ENCODE assay signal across 28 cellular contexts in the genomic region with DNA sequence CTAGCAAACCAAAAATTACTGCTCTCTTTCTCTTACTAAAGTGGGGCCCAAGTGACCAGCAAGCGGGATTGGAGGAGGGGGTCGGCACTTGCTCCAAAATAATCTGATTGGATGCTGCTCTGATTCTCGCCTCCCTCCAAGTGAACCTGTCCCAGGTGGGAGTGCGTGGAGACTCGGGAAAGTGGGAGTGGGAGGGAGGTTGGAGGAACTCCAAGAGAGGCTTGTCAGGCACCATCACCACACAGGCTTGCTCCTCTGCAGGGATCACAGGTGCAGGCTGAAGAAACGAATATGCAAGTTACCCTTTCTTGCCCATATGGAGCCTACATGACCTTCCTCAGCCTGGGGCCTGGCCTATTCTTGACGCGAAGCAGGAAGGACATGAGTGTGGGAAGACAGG. TPM values are rescaled to one million over a fixed set of nuclear protein-coding genes. Genes with fewer than 3 reads are reported as not detected.
"Had no signal": no experiment of that assay in that cellular context is flagged by ENCODE, and none has a peak within 500 bp of the region (broad histone marks: within the 10 kb centered on the region; RNA-seq: fewer than 3 reads in every experiment).

No MANE protein-coding gene starts in this region.

- H3K9ac ChIP-seq: parathyroid adenoma had no signal

- H3K36me3 ChIP-seq: esophagus muscularis mucosa, gastrocnemius medialis, prostate gland, spleen, transverse colon had no signal

- ATAC-seq: gastrocnemius medialis; left colon; left ventricle myocardium superior; natural killer cell treated with Interleukin-12 subunit alpha and Interleukin-12 subunit beta and Interleukin-15 and Interleukin-18, amount 100 ng/mL, for 72 hours; sciatic nerve; stimulated activated naive B cell treated with anti-CD40 and anti-IgM and Interleukin-4, amounts not matched to agents 10 μg/mL and 1 μg/mL and 100 μg/mL, for 72 hours; stimulated activated naive CD8-positive, alpha-beta T cell treated with anti-CD3 and anti-CD28 coated beads, Interleukin-15, amount 100 ng/mL, for 72 hours had no signal

- H3K27me3 ChIP-seq: esophagus muscularis mucosa, testis had no signal

- H3K4me1 ChIP-seq: parathyroid adenoma, prostate gland had no signal

- H3K9me3 Mint-ChIP-seq: natural killer cell treated with Interleukin-12 subunit alpha and Interleukin-12 subunit beta and Interleukin-15 and Interleukin-18, amount 100 ng/mL, for 72 hours; stimulated activated naive B cell treated with anti-CD40 and anti-IgM and Interleukin-4, amounts not matched to agents 10 μg/mL and 1 μg/mL and 100 μg/mL, for 72 hours; stimulated activated naive CD8-positive, alpha-beta T cell treated with anti-CD3 and anti-CD28 coated beads, Interleukin-15, amount 100 ng/mL, for 72 hours had no signal

- H3K36me3 Mint-ChIP-seq: natural killer cell treated with Interleukin-12 subunit alpha and Interleukin-12 subunit beta and Interleukin-15 and Interleukin-18, amount 100 ng/mL, for 72 hours; stimulated activated naive B cell treated with anti-CD40 and anti-IgM and Interleukin-4, amounts not matched to agents 10 μg/mL and 1 μg/mL and 100 μg/mL, for 72 hours had no signal

- H3K4me3 ChIP-seq: esophagus muscularis mucosa, gastrocnemius medialis, lung, prostate gland, spleen, testis, transverse colon had no signal

- H3K79me2 ChIP-seq: parathyroid adenoma had no signal

- H3K27ac Mint-ChIP-seq: stimulated activated naive B cell treated with anti-CD40 and anti-IgM and Interleukin-4, amounts not matched to agents 10 μg/mL and 1 μg/mL and 100 μg/mL, for 72 hours had no signal

- H3K4me3 Mint-ChIP-seq: natural killer cell treated with Interleukin-12 subunit alpha and Interleukin-12 subunit beta and Interleukin-15 and Interleukin-18, amount 100 ng/mL, for 72 hours; stimulated activated naive B cell treated with anti-CD40 and anti-IgM and Interleukin-4, amounts not matched to agents 10 μg/mL and 1 μg/mL and 100 μg/mL, for 72 hours; stimulated activated naive CD8-positive, alpha-beta T cell treated with anti-CD3 and anti-CD28 coated beads, Interleukin-15, amount 100 ng/mL, for 72 hours had no signal

- DNase-seq: cortex of kidney; dorsolateral prefrontal cortex; effector memory CD4-positive, alpha-beta T cell; gastrocnemius medialis; left colon; left ventricle myocardium superior; mesenchymal stem cell; midbrain; retina; spleen; stimulated activated CD4-positive, alpha-beta T cell treated with anti-CD3 and anti-CD28 coated beads, Interleukin-15, amount 100 ng/mL, for 24 hours; stimulated activated CD4-positive, alpha-beta T cell treated with anti-CD3 and anti-CD28 coated beads, Interleukin-1b, Interleukin-23, amount 100 ng/mL, for 48 hours; stimulated activated CD4-positive, alpha-beta T cell treated with anti-CD3 and anti-CD28 coated beads, Interleukin-4, amount 100 ng/mL, for 4 hours; stimulated activated naive B cell treated with anti-CD40 and anti-IgM and Interleukin-4, amounts not matched to agents 10 μg/mL and 1 μg/mL and 100 μg/mL, for 72 hours; stimulated activated naive CD8-positive, alpha-beta T cell treated with anti-CD3 and anti-CD28 coated beads, Interleukin-15, amount 100 ng/mL, for 72 hours; testis; transverse colon had no signal

- H3K27ac ChIP-seq: dorsolateral prefrontal cortex, epithelial cell of prostate, esophagus muscularis mucosa, gastrocnemius medialis, parathyroid adenoma, prostate gland, spleen, testis, transverse colon had no signal

- H2AFZ ChIP-seq: parathyroid adenoma had no signal

- H3K9me3 ChIP-seq: esophagus muscularis mucosa, gastrocnemius medialis, prostate gland, spleen, testis, transverse colon had no signal

RNA-seq across cellular contexts. Expression of a gene that starts 14.4 kb away (rescaled TPM):
- total RNA-seq: fibroblast of villous mesenchyme; gastrocnemius medialis; left colon; left ventricle myocardium superior; natural killer cell treated with Interleukin-12 subunit alpha and Interleukin-12 subunit beta and Interleukin-15 and Interleukin-18, amount 100 ng/mL, for 72 hours; skeletal muscle tissue; subcutaneous adipose tissue; ureter had no signal
